In the genomic region with DNA sequence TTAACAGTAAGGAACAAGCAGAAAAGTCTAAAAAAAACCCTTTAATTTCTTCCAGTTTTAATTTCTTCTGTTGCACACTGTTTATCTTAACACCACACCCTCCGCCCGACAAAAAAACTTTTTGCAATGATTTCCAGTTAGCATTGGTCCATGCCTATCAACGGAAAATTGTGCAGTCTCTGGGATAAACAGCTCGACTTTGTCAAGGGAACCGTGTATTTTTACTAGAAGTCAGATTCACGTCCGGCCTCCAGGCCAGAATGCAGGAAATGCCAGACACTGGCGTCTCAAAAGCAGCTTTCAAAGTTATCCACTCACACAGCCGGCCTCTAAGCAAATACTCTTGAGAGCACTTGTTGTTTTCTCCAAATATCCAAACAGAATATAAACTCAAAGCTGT, we compare ENCODE assay signal across 10 cellular contexts. TPM values are rescaled to one million over a fixed set of nuclear protein-coding genes. Genes with fewer than 3 reads are reported as not detected.
A peak's percentile ranks its signal among the peaks of the same experiment; 100 is the strongest.
DNase-seq lines count a peak whose midpoint lies in the region; ATAC-seq and TF ChIP-seq lines count a peak whose summit lies in the region.
"Had no signal": no experiment of that assay in that cellular context is flagged by ENCODE, and none has a peak within 500 bp of the region (broad histone marks: within the 10 kb centered on the region; RNA-seq: fewer than 3 reads in every experiment).

No MANE protein-coding gene starts in this region.

- H3K9me2 ChIP-seq in MM.1S (replicated peaks; ENCODE audit: insufficient read depth, low read length) = no peaks in the 10 kb centered on the region

- H4K20me1 ChIP-seq in MM.1S (ENCODE audit: insufficient read depth, low read length) = peaks cover 13% of the 10 kb centered on the region

- peaks cover 23 to 25% (median 24%) of the 10 kb centered on the region in 3 donors for H3K4me1 Mint-ChIP-seq in naive B cell

- no peak overlapping the region for H3K4me2 ChIP-seq in MM.1S (ENCODE audit: low read depth, low read length)

- H3K4me3 ChIP-seq in LNCaP clone FGC (ENCODE audit: low read depth, low read length) (no peak overlapping the region), MM.1S (ENCODE audit: low read length) (no peak overlapping the region)

- DNase-seq in AG08395 (ENCODE audit: low spot score) (peak; percentile 20), LNCaP clone FGC (ENCODE audit: low read depth) (peak; percentile 68), epithelial cell of prostate (ENCODE audit: low read depth, low spot score) (no peak), naive B cell (no peak), MM.1S (no peak), kidney glomerular epithelial cell (lab: John Stamatoyannopoulos, UW) (no peak), pons (ENCODE audit: low spot score) (no peak)
- DNase-seq: activated B cell treated with CpG ODN at 0.5 μM for 24 hours, NCI-H1105 had no signal

- peaks cover 0 to 9% (median 2%) of the 10 kb centered on the region in 7 donors for H3K9me3 Mint-ChIP-seq in naive B cell

- H2AFZ ChIP-seq in MM.1S (ENCODE audit: low read length) = no peak overlapping the region

- H3K36me3 ChIP-seq in MM.1S (replicated peaks; ENCODE audit: insufficient read depth, low read length) = peaks cover 6% of the 10 kb centered on the region; the same call in 1 of the 2 replicates

- peak overlapping the region in 4 of 6 donors; percentile 42 to 86 (median 70) for H3K27ac Mint-ChIP-seq in naive B cell
- H3K27ac Mint-ChIP-seq: activated B cell treated with CpG ODN at 0.5 μM for 24 hours had no signal

- H3K27me3 Mint-ChIP-seq in naive B cell = no peaks in the 10 kb centered on the region
- H3K27me3 Mint-ChIP-seq: activated B cell treated with CpG ODN at 0.5 μM for 24 hours had no signal

- TF ChIP-seq CTCF in LNCaP clone FGC (IDR thresholded peaks at IDR 0.05; ENCODE audit: control insufficient read depth, extremely low read depth, insufficient read depth) (no peak), MM.1S (IDR thresholded peaks at IDR 0.05; ENCODE audit: low read length) (no peak)

- H3K4me3 Mint-ChIP-seq in naive B cell = no peak overlapping the region
- H3K4me3 Mint-ChIP-seq: activated B cell treated with CpG ODN at 0.5 μM for 24 hours had no signal

- peaks cover 22% of the 10 kb centered on the region for H3F3A ChIP-seq in MM.1S (ENCODE audit: insufficient read depth, low read length)

- peaks cover 20 to 25% of the 10 kb centered on the region in 2 donors for H3K36me3 Mint-ChIP-seq in naive B cell

- H3K79me2 ChIP-seq in MM.1S (ENCODE audit: low read length) = peaks cover 25% of the 10 kb centered on the region

- peaks cover 19% of the 10 kb centered on the region for H3K4me1 ChIP-seq in MM.1S (ENCODE audit: low read length)

- H3K27me3 ChIP-seq in MM.1S (replicated peaks; ENCODE audit: insufficient read depth, low read length) = no peaks in the 10 kb centered on the region

- no peak overlapping the region for H3K9ac ChIP-seq in MM.1S (ENCODE audit: low read length)

- H3K9me3 ChIP-seq in MM.1S (replicated peaks; ENCODE audit: insufficient read depth, low read length) = no peaks in the 10 kb centered on the region

- H3K27ac ChIP-seq in epithelial cell of prostate (peak overlapping the region; percentile 16), MM.1S (ENCODE audit: low read length) (no peak overlapping the region)

- ATAC-seq in naive B cell (ENCODE audit: low read depth in 2 of 2) = no peak
- ATAC-seq in GM18520 (IDR thresholded peaks at IDR 0.05; ENCODE audit: unreplicated experiment) = no peak

RNA-seq across cellular contexts. Expression of a gene that starts 0.4 kb away (rescaled TPM):
- polyA plus RNA-seq in naive B cell (ENCODE audit: low read depth in 6 of 6) = not detected

RNA-seq across cellular contexts. Expression of a gene that starts 36.6 kb away (rescaled TPM):
- 100 to 1,000 TPM; 669 to 816 (median 772) TPM for polyA plus RNA-seq in naive B cell (ENCODE audit: low read depth in 6 of 6)

RNA-seq across cellular contexts. Expression of a gene that starts 50.9 kb away (rescaled TPM):
- polyA plus RNA-seq in naive B cell (ENCODE audit: low read depth in 6 of 6) = not detected

Comparison
In these comparisons a context has a peak if more than half of its experiments do, and no peak if none do; other contexts are left out.
1. DNase-seq: peak in AG08395 (single experiment) and LNCaP clone FGC (single experiment); none in epithelial cell of prostate (single experiment), naive B cell (single experiment), MM.1S (single experiment), kidney glomerular epithelial cell (single experiment) and pons (single experiment).